9 cellular contexts compared by ENCODE assay signal in genomic region chr7:55438765-55439525, GRCh38.
A peak's percentile ranks its signal among the peaks of the same experiment; 100 is the strongest.
DNase-seq lines count a peak whose midpoint lies in the region; ATAC-seq and TF ChIP-seq lines count a peak whose summit lies in the region.
"Had no signal": no experiment of that assay in that cellular context is flagged by ENCODE, and none has a peak within 500 bp of the region (broad histone marks: within the 10 kb centered on the region; RNA-seq: fewer than 3 reads in every experiment).

No MANE protein-coding gene starts in this region.

- no peaks in the 10 kb centered on the region for H3K9me3 Mint-ChIP-seq in activated B cell treated with CpG ODN at 0.5 μM for 24 hours

- no peak for TF ChIP-seq CTCF in activated B cell treated with CpG ODN at 0.5 μM for 24 hours (IDR thresholded peaks at IDR 0.05)
- no peak for TF ChIP-seq CTCF in lower lobe of right lung (IDR thresholded peaks at IDR 0.05)

- ATAC-seq in activated B cell treated with CpG ODN at 0.5 μM for 24 hours (ENCODE audit: low read depth) (peak; percentile 11), lower lobe of right lung (peak; percentile 35 to 54), HG03139 (IDR thresholded peaks at IDR 0.05; ENCODE audit: unreplicated experiment) (no peak), HG03025 (IDR thresholded peaks at IDR 0.05; ENCODE audit: low FRiP score, unreplicated experiment) (no peak)

- intact Hi-C loops in activated B cell treated with CpG ODN at 0.5 μM for 24 hours (cut with micrococcal nuclease) = loop anchor here (10.0 kb wide), 2 partner anchors 286 to 636 kb away; no protein-coding TSS in a partner anchor
- intact Hi-C loops in lower lobe of right lung (cut with DNase I) = no loop called here

- H3K4me1 Mint-ChIP-seq in activated B cell treated with CpG ODN at 0.5 μM for 24 hours = no peaks in the 10 kb centered on the region

- no peak overlapping the region for H3K27ac ChIP-seq in lower lobe of right lung

- POLR2A ChIA-PET in activated B cell treated with CpG ODN at 0.5 μM for 24 hours (lab: Charles Lee) = interaction anchor here (1.5 kb wide), 1 partner anchor 94 kb away, joined by 3 read pairs; no protein-coding TSS in a partner anchor

- no peak overlapping the region for H3K4me3 ChIP-seq in lower lobe of right lung

- CTCF ChIA-PET in activated B cell treated with CpG ODN at 0.5 μM for 24 hours (lab: Charles Lee) = interaction anchor here (1.2 kb wide), 1 partner anchor 525 kb away, joined by 4 read pairs; the partner anchor contains the start of gene NIPSNAP2

- H3K9me3 ChIP-seq in lower lobe of right lung = no peaks in the 10 kb centered on the region

- no peak overlapping the region for H3K4me3 Mint-ChIP-seq in activated B cell treated with CpG ODN at 0.5 μM for 24 hours

- no peaks in the 10 kb centered on the region for H3K4me1 ChIP-seq in lower lobe of right lung

- no peak overlapping the region for H3K27ac Mint-ChIP-seq in activated B cell treated with CpG ODN at 0.5 μM for 24 hours

- H3K27me3 ChIP-seq in lower lobe of right lung (ENCODE audit: low read depth) = no peaks in the 10 kb centered on the region

- no peaks in the 10 kb centered on the region for H3K36me3 Mint-ChIP-seq in activated B cell treated with CpG ODN at 0.5 μM for 24 hours (ENCODE audit: low read depth)

- DNase-seq in DMS153 treated with DMSO at 0.1 percent for 48 hours (lab: John Stamatoyannopoulos, UW; ENCODE audit: unreplicated experiment) = peak; percentile 56
- peak; percentile 49 for DNase-seq in NCI-H146 treated with DMSO at 0.1 percent for 48 hours (lab: John Stamatoyannopoulos, UW; ENCODE audit: unreplicated experiment)
- DNase-seq in activated B cell treated with CpG ODN at 0.5 μM for 24 hours = no peak
- DNase-seq in lower lobe of right lung = no peak
- DNase-seq in NK-92 (lab: John Stamatoyannopoulos, UW; ENCODE audit: unreplicated experiment) = no peak
- no peak for DNase-seq in islet precursor cell
- DNase-seq: NCI-H226 had no signal

- no peaks in the 10 kb centered on the region for H3K36me3 ChIP-seq in lower lobe of right lung

- no peaks in the 10 kb centered on the region for H3K27me3 Mint-ChIP-seq in activated B cell treated with CpG ODN at 0.5 μM for 24 hours

Comparison
In these comparisons a context has a peak if more than half of its experiments do, and no peak if none do; other contexts are left out.
1. DNase-seq: peak in DMS153 treated with DMSO at 0.1 percent for 48 hours (single experiment) and NCI-H146 treated with DMSO at 0.1 percent for 48 hours (single experiment); none in activated B cell treated with CpG ODN at 0.5 μM for 24 hours (single experiment), lower lobe of right lung (single experiment), NK-92 (single experiment) and islet precursor cell (single experiment).
2. ATAC-seq: peak in activated B cell treated with CpG ODN at 0.5 μM for 24 hours (single experiment) and lower lobe of right lung (2 of 2); none in HG03139 (single experiment) and HG03025 (single experiment).